In the genomic region with DNA sequence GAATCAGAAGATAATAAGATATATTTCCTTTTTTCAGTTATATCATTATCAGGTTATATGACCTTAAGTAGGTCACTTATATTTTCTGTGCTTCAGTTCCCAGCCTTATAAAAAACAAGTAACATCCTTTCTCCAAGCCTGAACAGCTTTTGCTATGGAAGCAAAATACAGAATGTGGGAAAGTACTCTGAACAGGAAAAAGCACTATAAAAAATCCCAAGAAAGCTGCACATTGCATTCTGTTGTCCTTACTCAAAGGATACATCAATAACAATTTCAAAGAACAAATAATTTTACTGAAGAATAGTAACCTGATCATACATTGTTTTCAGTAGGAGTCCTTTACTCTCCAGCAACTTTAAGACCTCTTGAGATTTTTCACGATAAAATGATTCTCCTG, we compare ENCODE assay signal across 27 cellular contexts.
"Had no signal": no experiment of that assay in that cellular context is flagged by ENCODE, and none has a peak within 500 bp of the region (broad histone marks: within the 10 kb centered on the region; RNA-seq: fewer than 3 reads in every experiment).

No MANE protein-coding gene starts in this region.

- H3K27me3 Mint-ChIP-seq: activated CD8-positive, alpha-beta memory T cell treated with anti-CD3 and anti-CD28 coated beads, Interleukin-2, amount 10 ng/mL, durations not matched to agents 7 days and 5 days; activated naive CD8-positive, alpha-beta T cell treated with anti-CD3 and anti-CD28 coated beads, Interleukin-2, amount 10 ng/mL, durations not matched to agents 7 days and 5 days; dendritic cell treated with granulocyte-macrophage colony-stimulating factor and Interleukin-4, amounts not matched to agents 40 ng/mL and 50 ng/mL, for 4 days; naive B cell had no signal

- H3K27me3 ChIP-seq: brain microvascular endothelial cell, gastrocnemius medialis, testis, transverse colon had no signal

- ATAC-seq: activated CD4-positive, CD25-positive, alpha-beta regulatory T cell treated with anti-CD3 and anti-CD28 coated beads, Interleukin-2, amount 50 U/mL, for 24 hours; activated CD8-positive, alpha-beta memory T cell treated with anti-CD3 and anti-CD28 coated beads, Interleukin-2, amount 10 ng/mL, durations not matched to agents 7 days and 5 days; gastrocnemius medialis; right cardiac atrium had no signal

- DNase-seq: activated CD4-positive, alpha-beta T cell treated with anti-CD3 and anti-CD28 coated beads for 48 hours; activated CD4-positive, alpha-beta T cell treated with anti-CD3 and anti-CD28 coated beads, Interleukin-2, amount 50 U/mL, for 48 hours; activated CD8-positive, alpha-beta memory T cell treated with anti-CD3 and anti-CD28 coated beads, Interleukin-2, amount 10 ng/mL, durations not matched to agents 7 days and 5 days; activated naive CD4-positive, alpha-beta T cell; activated naive CD8-positive, alpha-beta T cell treated with anti-CD3 and anti-CD28 coated beads, Interleukin-2, amount 10 ng/mL, durations not matched to agents 7 days and 5 days; activated T-cell treated with anti-CD3 and anti-CD28 coated beads, Interleukin-2, amount 50 U/mL, for 48 hours; amniotic stem cell; brain microvascular endothelial cell; caudate nucleus; effector CD4-positive, alpha-beta T cell; erythroblast; gastrocnemius medialis; glutamatergic neuron; left ventricle myocardium inferior; naive B cell; posterior cingulate gyrus; right cardiac atrium; stimulated activated CD4-positive, alpha-beta T cell treated with anti-CD3 and anti-CD28 coated beads, Interleukin-15, amount 100 ng/mL, for 24 hours; stimulated activated CD4-positive, alpha-beta T cell treated with anti-CD3 and anti-CD28 coated beads, Interleukin-2, amount 100 ng/mL, for 24 hours; stimulated activated naive CD4-positive, alpha-beta T cell treated with Interleukin-2 at 50 U/mL for 16 hours; T-helper 9 cell; testis; transverse colon; WERI-Rb-1 had no signal

- H3K27ac ChIP-seq: brain microvascular endothelial cell, gastrocnemius medialis, left ventricle myocardium inferior, testis, transverse colon, WERI-Rb-1 had no signal

- H3K9me3 ChIP-seq: gastrocnemius medialis, left ventricle myocardium inferior, testis, transverse colon had no signal

- H3K27ac Mint-ChIP-seq: activated CD8-positive, alpha-beta memory T cell treated with anti-CD3 and anti-CD28 coated beads, Interleukin-2, amount 10 ng/mL, durations not matched to agents 7 days and 5 days; activated naive CD8-positive, alpha-beta T cell treated with anti-CD3 and anti-CD28 coated beads, Interleukin-2, amount 10 ng/mL, durations not matched to agents 7 days and 5 days; dendritic cell treated with granulocyte-macrophage colony-stimulating factor and Interleukin-4, amounts not matched to agents 40 ng/mL and 50 ng/mL, for 4 days had no signal

- H3K9me3 Mint-ChIP-seq: activated naive CD8-positive, alpha-beta T cell treated with anti-CD3 and anti-CD28 coated beads, Interleukin-2, amount 10 ng/mL, durations not matched to agents 7 days and 5 days; dendritic cell treated with granulocyte-macrophage colony-stimulating factor and Interleukin-4, amounts not matched to agents 40 ng/mL and 50 ng/mL, for 4 days; naive B cell had no signal

- H3K4me3 Mint-ChIP-seq: activated CD8-positive, alpha-beta memory T cell treated with anti-CD3 and anti-CD28 coated beads, Interleukin-2, amount 10 ng/mL, durations not matched to agents 7 days and 5 days; activated naive CD8-positive, alpha-beta T cell treated with anti-CD3 and anti-CD28 coated beads, Interleukin-2, amount 10 ng/mL, durations not matched to agents 7 days and 5 days; dendritic cell treated with granulocyte-macrophage colony-stimulating factor and Interleukin-4, amounts not matched to agents 40 ng/mL and 50 ng/mL, for 4 days; naive B cell had no signal

- H3K4me1 ChIP-seq: gastrocnemius medialis, testis, transverse colon had no signal

- H3K4me3 ChIP-seq: gastrocnemius medialis, left ventricle myocardium inferior, lung, testis, transverse colon had no signal

- H3K4me1 Mint-ChIP-seq: activated CD8-positive, alpha-beta memory T cell treated with anti-CD3 and anti-CD28 coated beads, Interleukin-2, amount 10 ng/mL, durations not matched to agents 7 days and 5 days had no signal
